In the genomic region with DNA sequence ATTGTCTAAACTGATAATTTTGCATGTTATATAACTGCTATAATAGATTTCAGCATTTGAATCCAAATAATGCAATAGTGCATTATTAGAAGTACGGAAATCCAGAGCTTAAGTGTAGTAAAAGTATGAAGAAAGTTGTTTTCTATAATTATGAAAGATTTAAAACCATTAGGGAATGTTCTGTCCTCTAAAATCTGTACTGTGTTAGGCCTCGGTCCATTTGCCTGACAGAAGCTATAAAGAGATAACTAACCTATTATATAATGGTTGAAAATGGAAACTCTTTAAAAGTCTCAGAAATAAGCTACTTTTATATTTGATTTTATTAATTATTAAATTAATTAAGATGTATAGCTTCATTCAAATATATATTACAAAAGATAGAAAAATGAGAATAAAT, we compare ENCODE assay signal across 20 cellular contexts. TPM values are rescaled to one million over a fixed set of nuclear protein-coding genes. Genes with fewer than 3 reads are reported as not detected.
DNase-seq lines count a peak whose midpoint lies in the region; ATAC-seq, FAIRE-seq and TF ChIP-seq lines count a peak whose summit lies in the region.
"Had no signal": no experiment of that assay in that cellular context is flagged by ENCODE, and none has a peak within 500 bp of the region (broad histone marks: within the 10 kb centered on the region; RNA-seq: fewer than 3 reads in every experiment).

No MANE protein-coding gene starts in this region.

- no peak for TF ChIP-seq CTCF in tibial nerve (IDR thresholded peaks at IDR 0.05)

- H3K36me3 ChIP-seq in rectal smooth muscle tissue (ENCODE audit: control insufficient read depth, insufficient read depth, low read length): no peaks in the 10 kb centered on the region
- no peaks in the 10 kb centered on the region for H3K36me3 ChIP-seq in tibial nerve

- FAIRE-seq in TTC549 (lab: Jason Lieb, UNC) (peak; percentile 90), islet of Langerhans (lab: Jason Lieb, UNC) (peak; percentile 47)
- FAIRE-seq: A549, GM12892, GM18507, HTR-8/SVneo had no signal

- H3K4me1 ChIP-seq in rectal smooth muscle tissue (ENCODE audit: control insufficient read depth, insufficient read depth, low read length): peaks cover 7% of the 10 kb centered on the region
- no peaks in the 10 kb centered on the region for H3K4me1 ChIP-seq in tibial nerve
- H3K4me1 ChIP-seq: Caco-2 had no signal

- no peaks in the 10 kb centered on the region for H3K9me3 ChIP-seq in tibial nerve
- H3K9me3 ChIP-seq: A549, Caco-2 had no signal

- H3K9ac ChIP-seq in rectal smooth muscle tissue (ENCODE audit: low read length): no peak overlapping the region

- no peak for TF ChIP-seq POLR2A in tibial nerve (IDR thresholded peaks at IDR 0.05)

- ATAC-seq in GM19452 (IDR thresholded peaks at IDR 0.05; ENCODE audit: unreplicated experiment): no peak
- ATAC-seq: A549, HCT116 had no signal

- no peak for TF ChIP-seq EP300 in tibial nerve (IDR thresholded peaks at IDR 0.05)

- no peak for DNase-seq in activated CD4-positive, alpha-beta T cell treated with anti-CD3 and anti-CD28 coated beads, Interleukin-2, amount 50 U/mL, for 48 hours
- no peak for DNase-seq in tibial nerve (ENCODE audit: low spot score in 2 of 2)
- DNase-seq: AML-193; Caco-2; CD4-positive, alpha-beta T cell; GDM1; GOT3; H7; HFFc6; IMR-90 had no signal

- H3K4me3 ChIP-seq in rectal smooth muscle tissue (ENCODE audit: low read length): no peak overlapping the region
- no peak overlapping the region for H3K4me3 ChIP-seq in tibial nerve
- H3K4me3 ChIP-seq: A549 had no signal

- H3K27ac ChIP-seq in rectal smooth muscle tissue (ENCODE audit: low read depth, low read length) (peak overlapping the region; percentile 11), tibial nerve (no peak overlapping the region)
- H3K27ac ChIP-seq: A549, C4-2B had no signal

- H3K27me3 ChIP-seq in rectal smooth muscle tissue (ENCODE audit: control insufficient read depth, insufficient read depth, low read length): no peaks in the 10 kb centered on the region
- no peaks in the 10 kb centered on the region for H3K27me3 ChIP-seq in tibial nerve

- 83% methylated on average over 2 of the region's 2 CpGs for WGBS in tibial nerve, 2 donors

RNA-seq across cellular contexts. Expression of a gene that starts 16.2 kb away (rescaled TPM):
- total RNA-seq in tibial nerve: 10 to 100 TPM; 15.0 to 38.6 (median 31.1) TPM
